Comparison of ENCODE assay signal across 1 cellular context in genomic region chr4:138248058-138248457, GRCh38.
TF ChIP-seq lines count a peak whose summit lies in the region.

No MANE protein-coding gene starts in this region.

TF ChIP-seq in HepG2, 621 proteins besides CTCF, POLR2A, EP300 and RAD21 (continued from another document):
- no peak for TF ChIP-seq HNRNPH1 (optimal IDR thresholded peaks at IDR 0.05; ENCODE audit: low read depth, low read length)
- TF ChIP-seq SP140L (CRISPR knock-in tag; IDR thresholded peaks at IDR 0.05; ENCODE audit: borderline replicate concordance), result no peak
- no peak for TF ChIP-seq FOXA3 (CRISPR knock-in tag; IDR thresholded peaks at IDR 0.05)
- peak; percentile 83 for TF ChIP-seq ZBTB40 (IDR thresholded peaks at IDR 0.05)
- peak; percentile 96; the same call in 1 of the 2 replicates for TF ChIP-seq ZBTB40 (CRISPR knock-in tag; IDR thresholded peaks at IDR 0.05)
- no peak for TF ChIP-seq RAD51 (IDR thresholded peaks at IDR 0.05; ENCODE audit: borderline replicate concordance)
- no peak for TF ChIP-seq TFDP1 (CRISPR knock-in tag; IDR thresholded peaks at IDR 0.05; ENCODE audit: borderline replicate concordance)
- TF ChIP-seq DRAP1 (CRISPR knock-in tag; IDR thresholded peaks at IDR 0.05), result no peak
- no peak for TF ChIP-seq ZNF329 (CRISPR knock-in tag; IDR thresholded peaks at IDR 0.05; ENCODE audit: low read depth)
- no peak for TF ChIP-seq HMGXB4 (CRISPR knock-in tag; IDR thresholded peaks at IDR 0.05; ENCODE audit: borderline replicate concordance in 1 of 2, low read depth in 1 of 2)
- TF ChIP-seq KDM5B (CRISPR knock-in tag; IDR thresholded peaks at IDR 0.05; ENCODE audit: borderline replicate concordance), result no peak
- TF ChIP-seq ZNF253 (CRISPR knock-in tag; IDR thresholded peaks at IDR 0.05; ENCODE audit: borderline replicate concordance), result no peak
- TF ChIP-seq CEBPG (CRISPR knock-in tag; IDR thresholded peaks at IDR 0.05), result no peak
- TF ChIP-seq CREM (IDR thresholded peaks at IDR 0.05), result no peak
- no peak for TF ChIP-seq CREM (CRISPR knock-in tag; IDR thresholded peaks at IDR 0.05)
- TF ChIP-seq SRF (IDR thresholded peaks at IDR 0.05; ENCODE audit: low read depth, low read length), result 0 out of 2 replicates have a peak, but pooled peaks have one; percentile 20
- TF ChIP-seq REST (IDR thresholded peaks at IDR 0.05; ENCODE audit: borderline replicate concordance in 1 of 2, low read depth in 1 of 2, low read length in 2 of 2), result no peak
- no peak for TF ChIP-seq SMARCE1 (IDR thresholded peaks at IDR 0.05; ENCODE audit: borderline replicate concordance)
